ENCODE assay signal across 24 cellular contexts in genomic region chr5:103409013-103409670, GRCh38.
"Had no signal": no experiment of that assay in that cellular context is flagged by ENCODE, and none has a peak within 500 bp of the region (broad histone marks: within the 10 kb centered on the region; RNA-seq: fewer than 3 reads in every experiment).

No MANE protein-coding gene starts in this region.

- H3K9me3 ChIP-seq: gastrocnemius medialis, lower lobe of right lung, psoas muscle, suprapubic skin, transverse colon had no signal

- H3K4me3 ChIP-seq: gastrocnemius medialis, lower lobe of right lung, psoas muscle, skin epidermis, suprapubic skin, transverse colon had no signal

- H3K4me1 ChIP-seq: gastrocnemius medialis, lower lobe of right lung, psoas muscle, suprapubic skin, transverse colon had no signal

- H3K27me3 ChIP-seq: gastrocnemius medialis, suprapubic skin, transverse colon had no signal

- ATAC-seq: esophagus mucosa; gastrocnemius medialis; left ventricle myocardium superior; lower lobe of right lung; naive thymus-derived CD8-positive, alpha-beta T cell; psoas muscle; right cardiac atrium; stimulated activated naive CD8-positive, alpha-beta T cell treated with anti-CD3 and anti-CD28 coated beads, Interleukin-15, amount 100 ng/mL, for 72 hours had no signal

- H3K27ac ChIP-seq: epithelial cell of prostate, gastrocnemius medialis, lower lobe of right lung, psoas muscle, skin epidermis, suprapubic skin, transverse colon had no signal

- H3K36me3 ChIP-seq: gastrocnemius medialis, lower lobe of right lung, suprapubic skin, transverse colon had no signal

- FAIRE-seq: colon, keratinocyte had no signal

- DNase-seq: effector CD8-positive, alpha-beta T cell; endodermal cell; foreskin fibroblast; gastrocnemius medialis; head of caudate nucleus; left ventricle myocardium superior; lower lobe of right lung; naive thymus-derived CD8-positive, alpha-beta T cell; nephron progenitor cell; nucleus accumbens; posterior cingulate gyrus; psoas muscle; right cardiac atrium; stimulated activated CD4-positive, alpha-beta T cell treated with anti-CD3 and anti-CD28 coated beads, Interleukin-15, amount 100 ng/mL, for 24 hours; stimulated activated CD4-positive, alpha-beta T cell treated with anti-CD3 and anti-CD28 coated beads, Interleukin-2, amount 100 ng/mL, for 48 hours; stimulated activated naive CD4-positive, alpha-beta T cell; stimulated activated naive CD8-positive, alpha-beta T cell treated with anti-CD3 and anti-CD28 coated beads, Interleukin-15, amount 100 ng/mL, for 72 hours; transverse colon had no signal
